Comparison of ENCODE assay signal across 14 cellular contexts in the genomic region with DNA sequence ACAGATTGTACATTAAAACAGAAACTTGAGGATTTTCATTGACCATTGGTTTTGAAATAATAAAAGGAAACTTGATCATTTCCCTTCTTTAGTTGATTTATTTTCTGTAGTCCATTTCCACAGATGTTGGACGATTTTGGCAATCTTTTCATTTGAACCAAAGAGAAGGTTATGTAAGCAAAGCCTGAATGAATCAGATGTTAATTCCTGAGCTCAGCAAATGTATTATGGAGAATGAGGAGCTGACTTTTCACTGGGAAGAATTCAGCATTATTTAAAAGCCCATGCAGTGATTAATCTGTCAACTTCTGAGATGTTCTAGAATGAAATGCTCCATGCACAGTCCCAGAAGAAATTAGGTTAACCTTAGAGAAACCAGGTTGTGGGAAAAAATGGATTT. TPM values are rescaled to one million over a fixed set of nuclear protein-coding genes. Genes with fewer than 3 reads are reported as not detected.
"Had no signal": no experiment of that assay in that cellular context is flagged by ENCODE, and none has a peak within 500 bp of the region (broad histone marks: within the 10 kb centered on the region; RNA-seq: fewer than 3 reads in every experiment).

No MANE protein-coding gene starts in this region.

- H3K4me2 ChIP-seq: neural progenitor cell had no signal

- H3K9me3 ChIP-seq: heart right ventricle, pancreas, tibial nerve had no signal

- DNase-seq: activated B cell treated with CpG ODN at 0.5 μM for 24 hours; activated CD4-positive, alpha-beta T cell treated with anti-CD3 and anti-CD28 coated beads, Interleukin-2, amount 10 ng/mL, durations not matched to agents 7 days and 5 days; activated naive CD4-positive, alpha-beta T cell treated with anti-CD3 and anti-CD28 coated beads, Interleukin-2, amount 10 ng/mL, durations not matched to agents 7 days and 5 days; foreskin keratinocyte; heart right ventricle; left ventricle myocardium superior; pancreas; stimulated activated CD4-positive, alpha-beta T cell treated with anti-CD3 and anti-CD28 coated beads, Interleukin-1b, Interleukin-23, amount 100 ng/mL, for 48 hours had no signal

- H3K4me1 ChIP-seq: foreskin keratinocyte, heart right ventricle, pancreas had no signal

- ATAC-seq: foreskin keratinocyte; left ventricle myocardium superior; pancreas; SK-N-SH treated with all-trans-retinoic acid at 6 μM for 48 hours; stimulated activated memory B cell treated with anti-CD40 and anti-IgM and Interleukin-4, amounts not matched to agents 10 μg/mL and 1 μg/mL and 100 μg/mL, for 72 hours had no signal

- H3K27me3 ChIP-seq: neural progenitor cell, pancreas, tibial nerve had no signal

- H3K36me3 ChIP-seq: heart right ventricle, neural progenitor cell, pancreas, tibial nerve had no signal

- H3K9ac ChIP-seq: neural progenitor cell had no signal

- H2AFZ ChIP-seq: neural progenitor cell had no signal

- H3K27ac ChIP-seq: foreskin keratinocyte, heart right ventricle, neural progenitor cell, pancreas, tibial nerve had no signal

- H3K4me3 ChIP-seq: heart right ventricle, neural progenitor cell, pancreas, tibial nerve had no signal

RNA-seq across cellular contexts. Expression of gene ELMOD1, which starts 29.0 kb away (rescaled TPM):
- total RNA-seq: activated B cell treated with CpG ODN at 0.5 μM for 24 hours; activated CD4-positive, alpha-beta T cell treated with anti-CD3 and anti-CD28 coated beads, Interleukin-2, amount 10 ng/mL, durations not matched to agents 7 days and 5 days; activated T-helper 2 cell treated with anti-CD3 and anti-CD28 coated beads, Interferon-gamma antibody, Interleukin-2, Interleukin-4, amounts not matched to agents 10 μg/mL and 5 μg/mL and 100 μg/mL, durations not matched to agents 14 hours and 24 hours and 36 hours; foreskin keratinocyte; subcutaneous adipose tissue had no signal
